In the genomic region with DNA sequence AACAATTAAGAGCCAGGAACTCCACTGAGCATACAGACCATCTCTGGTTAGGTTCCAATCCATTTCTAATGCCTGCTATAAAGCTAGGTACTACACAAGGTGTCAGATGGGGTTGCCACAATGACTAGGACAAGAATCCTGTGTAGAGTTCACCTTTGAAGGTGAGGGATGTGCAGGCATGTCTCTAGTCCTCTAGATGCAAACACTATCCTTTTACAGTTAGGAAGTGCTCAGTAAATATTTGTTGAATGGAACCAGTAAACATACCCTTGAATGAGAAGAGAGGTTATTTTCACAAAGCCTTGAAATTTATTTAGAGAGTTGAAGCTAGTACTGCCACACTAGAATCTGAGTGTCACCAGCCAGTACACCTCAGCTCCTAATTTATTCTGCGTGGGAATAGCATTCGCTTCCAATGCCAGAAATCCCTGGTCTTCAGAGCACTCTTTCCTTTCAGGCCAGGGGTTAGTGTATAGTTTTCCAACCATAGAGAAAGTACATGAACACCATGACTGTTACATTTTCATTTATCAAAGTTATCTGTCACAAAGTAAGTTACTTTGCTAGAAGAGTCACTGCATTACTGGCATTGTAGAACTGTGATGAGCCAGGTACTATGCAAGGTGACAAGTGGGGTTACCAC, we compare ENCODE assay signal across 26 cellular contexts. TPM values are rescaled to one million over a fixed set of nuclear protein-coding genes. Genes with fewer than 3 reads are reported as not detected.
DNase-seq lines count a peak whose midpoint lies in the region; ATAC-seq, FAIRE-seq and TF ChIP-seq lines count a peak whose summit lies in the region.
"Had no signal": no experiment of that assay in that cellular context is flagged by ENCODE, and none has a peak within 500 bp of the region (broad histone marks: within the 10 kb centered on the region; RNA-seq: fewer than 3 reads in every experiment).

No MANE protein-coding gene starts in this region.

- no peak overlapping the region for H3K4me2 ChIP-seq in A549
- H3K4me2 ChIP-seq: GM23338 had no signal

- TF ChIP-seq CTCF in A549 (IDR thresholded peaks at IDR 0.05), result no peak

- no peak for TF ChIP-seq EP300 in A549 (IDR thresholded peaks at IDR 0.05)

- H3K27ac Mint-ChIP-seq in activated CD4-positive, alpha-beta T cell treated with anti-CD3 and anti-CD28 coated beads for 36 hours, result peak overlapping the region; percentile 31
- peak overlapping the region; percentile 19 for H3K27ac Mint-ChIP-seq in activated naive CD8-positive, alpha-beta T cell treated with anti-CD3 and anti-CD28 coated beads for 36 hours
- H3K27ac Mint-ChIP-seq: GM23338 had no signal

- CTCF ChIA-PET in activated CD4-positive, alpha-beta T cell treated with anti-CD3 and anti-CD28 coated beads for 36 hours (lab: Charles Lee), result interaction anchor here (0.5 to 1.0 kb wide), 5 partner anchors 16 to 182 kb away, joined by 3 to 4 read pairs (median 3); a partner anchor contains a TSS
- CTCF ChIA-PET in A549 (lab: Yijun Ruan, JAX), result interaction anchor here (1.2 kb wide), 1 partner anchor 12 kb away, joined by 4 read pairs; no protein-coding TSS in a partner anchor

- H3K4me3 Mint-ChIP-seq in activated CD4-positive, alpha-beta T cell treated with anti-CD3 and anti-CD28 coated beads for 36 hours, result no peak overlapping the region
- no peak overlapping the region for H3K4me3 Mint-ChIP-seq in activated naive CD8-positive, alpha-beta T cell treated with anti-CD3 and anti-CD28 coated beads for 36 hours
- H3K4me3 Mint-ChIP-seq: GM23338, IgD-negative memory B cell, neural crest cell had no signal

- peaks cover 76% of the 10 kb centered on the region for H3K36me3 ChIP-seq in SJCRH30

- no peaks in the 10 kb centered on the region for H3K9me3 Mint-ChIP-seq in activated CD4-positive, alpha-beta T cell treated with anti-CD3 and anti-CD28 coated beads for 36 hours (ENCODE audit: low read depth)
- no peaks in the 10 kb centered on the region for H3K9me3 Mint-ChIP-seq in activated naive CD8-positive, alpha-beta T cell treated with anti-CD3 and anti-CD28 coated beads for 36 hours
- H3K9me3 Mint-ChIP-seq: GM23338, IgD-negative memory B cell, neural crest cell had no signal

- peaks cover 26% of the 10 kb centered on the region for H3K4me1 Mint-ChIP-seq in activated CD4-positive, alpha-beta T cell treated with anti-CD3 and anti-CD28 coated beads for 36 hours
- H3K4me1 Mint-ChIP-seq in activated naive CD8-positive, alpha-beta T cell treated with anti-CD3 and anti-CD28 coated beads for 36 hours, result peaks cover 39% of the 10 kb centered on the region
- H3K4me1 Mint-ChIP-seq: GM23338, neural crest cell had no signal

- in situ Hi-C loops in G401 (cut with HindIII; ENCODE audit: low sequenced_read_pairs), result no loop called here

- H3K27me3 ChIP-seq in SJCRH30, result no peaks in the 10 kb centered on the region
- H3K27me3 ChIP-seq: pancreas, transverse colon had no signal

- POLR2A ChIA-PET in activated CD4-positive, alpha-beta T cell treated with anti-CD3 and anti-CD28 coated beads for 36 hours (lab: Charles Lee), result no interaction called here
- POLR2A ChIA-PET in A549 (lab: Yijun Ruan, JAX), result interaction anchor here (0.6 to 0.7 kb wide), 2 partner anchors 47 to 86 kb away, joined by 3 read pairs; no protein-coding TSS in a partner anchor

- peaks cover 74% of the 10 kb centered on the region for H3K36me3 Mint-ChIP-seq in activated CD4-positive, alpha-beta T cell treated with anti-CD3 and anti-CD28 coated beads for 36 hours (ENCODE audit: low read depth)
- H3K36me3 Mint-ChIP-seq in activated naive CD8-positive, alpha-beta T cell treated with anti-CD3 and anti-CD28 coated beads for 36 hours, result peaks cover 59% of the 10 kb centered on the region

- intact Hi-C loops in activated CD4-positive, alpha-beta T cell treated with anti-CD3 and anti-CD28 coated beads for 36 hours (cut with DNase I, micrococcal nuclease), result loop anchor here in 1 of 2 experiments (2.0 kb wide), 1 partner anchor 13 kb away; no protein-coding TSS in a partner anchor

- H3K9me3 ChIP-seq in A549 (no peaks in the 10 kb centered on the region), SJCRH30 (replicated peaks) (no peaks in the 10 kb centered on the region)
- H3K9me3 ChIP-seq: Caco-2, pancreas, transverse colon had no signal

- H3K27ac ChIP-seq in A549 (no peak overlapping the region), SJCRH30 (no peak overlapping the region)
- H3K27ac ChIP-seq: coronary artery, pancreas, transverse colon had no signal

- ATAC-seq in activated CD4-positive, alpha-beta T cell treated with anti-CD3 and anti-CD28 coated beads for 36 hours, result no peak
- 0 out of 6 replicates have a peak, but pooled peaks of 1 of the 2 experiments have one; percentile 28 for ATAC-seq in A549
- ATAC-seq in HG03095 (IDR thresholded peaks at IDR 0.05; ENCODE audit: unreplicated experiment), result no peak
- ATAC-seq: GM23338, pancreas had no signal

- H3K4me3 ChIP-seq in A549 (no peak overlapping the region), SJCRH30 (no peak overlapping the region)
- H3K4me3 ChIP-seq: coronary artery, GM23338, pancreas, transverse colon had no signal

- no peak for DNase-seq in activated CD4-positive, alpha-beta T cell treated with anti-CD3 and anti-CD28 coated beads for 36 hours
- no peak for DNase-seq in activated CD4-positive, alpha-beta T cell treated with anti-CD3 and anti-CD28 coated beads for 48 hours
- DNase-seq in A549 (ENCODE audit: low read depth in 1 of 2, low spot score in 1 of 2) (no peak), G401 (ENCODE audit: low spot score) (peak; percentile 24), middle frontal gyrus (ENCODE audit: extremely low spot score, low spot score) (no peak), SJCRH30 (no peak)
- DNase-seq in activated naive CD8-positive, alpha-beta T cell treated with anti-CD3 and anti-CD28 coated beads for 36 hours, result no peak
- DNase-seq: 8988T; AML-193; aorta; Caco-2; DMS79 treated with DMSO at 0.1 percent for 48 hours; head of caudate nucleus; NCI-H1694; NCI-H526 treated with DMSO at 0.1 percent for 48 hours; pancreas; retina; Right ventricle myocardium superior; small intestine; stimulated activated CD8-positive, alpha-beta memory T cell treated with anti-CD3 and anti-CD28 coated beads, Interleukin-4, amount 100 ng/mL, for 48 hours; transverse colon had no signal

- H3K4me1 ChIP-seq in A549 (no peaks in the 10 kb centered on the region), SJCRH30 (no peaks in the 10 kb centered on the region)
- H3K4me1 ChIP-seq: Caco-2, transverse colon had no signal

- 89% methylated on average over 2 of the region's 2 CpGs for WGBS in A549 (ENCODE audit: missing lambda C conversion rate)

- TF ChIP-seq POLR2A in A549 (IDR thresholded peaks at IDR 0.05; ENCODE audit: low read length), result no peak

- H3K27me3 Mint-ChIP-seq in activated CD4-positive, alpha-beta T cell treated with anti-CD3 and anti-CD28 coated beads for 36 hours, result no peaks in the 10 kb centered on the region
- H3K27me3 Mint-ChIP-seq in activated naive CD8-positive, alpha-beta T cell treated with anti-CD3 and anti-CD28 coated beads for 36 hours, result no peaks in the 10 kb centered on the region
- H3K27me3 Mint-ChIP-seq: IgD-negative memory B cell had no signal

- FAIRE-seq in A549 (lab: Jason Lieb, UNC), result no peak
- FAIRE-seq: pancreas, small intestine had no signal

- TF ChIP-seq RAD21 in A549 (conservative IDR thresholded peaks at IDR 0.05 in 1 of 2, IDR thresholded peaks at IDR 0.05 in 1 of 2), result no peak

TF ChIP-seq in A549, 52 proteins besides CTCF, POLR2A, EP300 and RAD21:
- TF ChIP-seq ZC3H11A (IDR thresholded peaks at IDR 0.05), result no peak
- TF ChIP-seq POLR2AphosphoS2 (conservative IDR thresholded peaks at IDR 0.05; ENCODE audit: low read length), result 0 out of 2 replicates have a peak, but pooled peaks have one; percentile 65
- no peak for TF ChIP-seq FOSL2 (IDR thresholded peaks at IDR 0.05)
- no peak for TF ChIP-seq FOSL2 (CRISPR knock-in tag; IDR thresholded peaks at IDR 0.05)
- no peak for TF ChIP-seq ESRRA (IDR thresholded peaks at IDR 0.05; ENCODE audit: borderline replicate concordance, low read length)

RNA-seq across cellular contexts. Expression of a gene that starts 48.3 kb away (rescaled TPM):
- 100 to 1,000 TPM; 317 to 343 TPM for total RNA-seq in activated CD4-positive, alpha-beta T cell treated with anti-CD3 and anti-CD28 coated beads for 36 hours
- polyA plus RNA-seq in A549 (2011; rRNA removed), result 167 and 182 TPM in 2 replicates
- 48.3 and 55.8 TPM in 2 replicates for polyA plus RNA-seq in A549 (2012; cell fraction: cytosol; rRNA removed)
- 55.1 and 61.8 TPM in 2 replicates for polyA plus RNA-seq in A549 (2012; cell fraction: nucleus; rRNA removed)
- 104 to 107 TPM (median 105 TPM) in 3 replicates for polyA plus RNA-seq in A549 (2017; fragmentation: RNase III; extraction: RNeasy Plus Mini Kit Qiagen cat#74134 plus additional on column Dnase treatment)
- 169 and 178 TPM in 2 replicates for polyA minus RNA-seq in A549 (2011; rRNA and poly(A)+ RNA removed)
- 37.8 and 39.3 TPM in 2 replicates for total RNA-seq in G401 (2014; rRNA removed; shearing (Covaris generic))
- total RNA-seq in activated naive CD8-positive, alpha-beta T cell treated with anti-CD3 and anti-CD28 coated beads for 36 hours, result 100 to 1,000 TPM; 383 to 389 TPM
- 130 and 135 TPM in 2 replicates for total RNA-seq in SJCRH30 (2014; rRNA removed; shearing (Covaris generic))
